ENCODE assay signal across 2 cellular contexts in genomic region chr17:41144846-41145245, GRCh38.
A peak's percentile ranks its signal among the peaks of the same experiment; 100 is the strongest.
TF ChIP-seq lines count a peak whose summit lies in the region.

No MANE protein-coding gene starts in this region.

TF ChIP-seq in HEK293, 187 proteins besides CTCF, POLR2A, EP300 and RAD21:
- TF ChIP-seq ZNF366 (tag by site-specific recombination; conservative IDR thresholded peaks at IDR 0.05) (0 out of 2 replicates have a peak, but pooled peaks have one; percentile 28), ZSCAN23 (tag by site-specific recombination; IDR thresholded peaks at IDR 0.05) (no peak), HIC1 (tag by site-specific recombination; IDR thresholded peaks at IDR 0.05) (no peak), GFI1B (tag by site-specific recombination; IDR thresholded peaks at IDR 0.05) (no peak), ZSCAN16 (tag by site-specific recombination; IDR thresholded peaks at IDR 0.05) (no peak)

TF ChIP-seq in K562, 482 proteins besides CTCF, POLR2A, EP300 and RAD21:
- TF ChIP-seq ZNF217 (CRISPR knock-in tag; IDR thresholded peaks at IDR 0.05), result no peak
- TF ChIP-seq U2AF1 (optimal IDR thresholded peaks at IDR 0.05; ENCODE audit: low read depth, low read length), result peak; percentile 32
